In the genomic region with DNA sequence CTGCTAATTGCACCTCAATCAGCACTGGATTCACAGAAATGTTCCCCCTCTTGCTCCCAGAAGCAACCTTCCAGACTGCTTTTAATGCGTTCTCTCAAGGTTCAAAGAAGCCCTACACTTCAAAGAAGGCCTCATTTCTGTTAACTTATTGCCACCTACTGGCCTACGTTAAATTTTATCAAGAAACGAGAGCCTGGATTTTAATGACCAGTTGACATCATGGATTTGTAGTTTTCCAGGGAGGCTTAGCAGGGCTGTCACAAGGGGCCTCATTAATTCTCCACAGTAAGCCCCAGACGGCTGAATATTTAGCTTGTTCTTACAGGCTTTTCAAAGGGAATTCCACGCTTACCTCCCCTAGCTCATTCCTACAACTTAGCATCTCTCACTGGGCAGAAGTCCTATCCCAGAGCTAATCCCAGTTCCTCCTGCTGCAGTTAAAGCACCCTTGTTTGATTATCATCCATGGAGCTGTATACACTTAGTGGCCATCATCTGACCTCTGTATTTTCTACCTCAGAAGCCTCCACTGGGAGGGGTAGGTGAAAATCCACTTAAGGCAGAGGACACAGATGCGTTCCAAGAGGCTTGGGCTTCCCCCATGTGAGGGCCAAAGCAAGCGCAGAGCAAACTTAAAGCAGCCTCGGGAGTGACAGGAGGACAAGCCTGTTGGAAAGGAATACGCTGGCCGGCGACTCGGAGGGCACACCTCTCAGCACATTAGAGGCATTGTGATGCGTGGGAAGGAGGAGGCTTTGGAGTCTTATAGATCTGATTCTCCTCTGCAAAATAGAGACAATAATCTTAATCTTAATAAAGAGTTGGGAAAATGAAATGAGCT, we compare ENCODE assay signal across 11 cellular contexts. TPM values are rescaled to one million over a fixed set of nuclear protein-coding genes. Genes with fewer than 3 reads are reported as not detected.
DNase-seq lines count a peak whose midpoint lies in the region; ATAC-seq, FAIRE-seq and TF ChIP-seq lines count a peak whose summit lies in the region.
"Had no signal": no experiment of that assay in that cellular context is flagged by ENCODE, and none has a peak within 500 bp of the region (broad histone marks: within the 10 kb centered on the region; RNA-seq: fewer than 3 reads in every experiment).

No MANE protein-coding gene starts in this region.

- BruUV-seq in GM12878 (replicated peaks; lab: Mats Ljungman, UMichigan), result no TSS peak

- TF ChIP-seq EP300 in GM12878 (IDR thresholded peaks at IDR 0.05; ENCODE audit: borderline replicate concordance in 1 of 2, control insufficient read depth in 1 of 2, low read depth in 2 of 2, low read length in 2 of 2), result no peak

- H2AFZ ChIP-seq in GM12878 (ENCODE audit: control insufficient read depth, low read depth, low read length), result no peak overlapping the region

- no peak overlapping the region for H3K27ac ChIP-seq in GM12878 (ENCODE audit: control insufficient read depth, insufficient read depth)
- H3K27ac ChIP-seq: epithelial cell of prostate, stomach had no signal

- in situ Hi-C loops in GM12878 (cut with MboI), result no loop called here

- H3K9ac ChIP-seq in GM12878 (ENCODE audit: control insufficient read depth, insufficient read depth, low read length), result no peak overlapping the region

- intact Hi-C loops in GM12878 (cut with micrococcal nuclease; ENCODE audit: unreplicated experiment) (no loop called here), mucosa of descending colon (cut with DNase I, micrococcal nuclease) (no loop called here)

- no peak overlapping the region for H3K4me2 ChIP-seq in GM12878 (ENCODE audit: control insufficient read depth, insufficient read depth)

- RAD21 ChIA-PET in GM12878 (lab: Charles Lee; ENCODE audit: unreplicated experiment), result no interaction called here

- no peak for FAIRE-seq in GM12878 (lab: Jason Lieb, UNC)

- TF ChIP-seq POLR2A in GM12878 (IDR thresholded peaks at IDR 0.05; ENCODE audit: low read depth, low read length), result no peak

- SMC1A ChIA-PET in GM12878 (lab: Charles Lee; ENCODE audit: uncharacterized antibody, unreplicated experiment), result no interaction called here

- no peaks in the 10 kb centered on the region for H3K79me2 ChIP-seq in GM12878 (ENCODE audit: control insufficient read depth, insufficient read depth, low read length)

- H3K4me1 ChIP-seq in GM12878 (ENCODE audit: control insufficient read depth, insufficient read depth, low read length) (no peaks in the 10 kb centered on the region), mucosa of descending colon (ENCODE audit: low read depth) (no peaks in the 10 kb centered on the region)
- H3K4me1 ChIP-seq: stomach had no signal

- no peaks in the 10 kb centered on the region for H3K4me1 Mint-ChIP-seq in stimulated activated naive CD8-positive, alpha-beta T cell treated with anti-CD3 and anti-CD28 coated beads, Interleukin-15, amount 100 ng/mL, for 72 hours

- no peaks in the 10 kb centered on the region for H3K9me3 Mint-ChIP-seq in stimulated activated naive CD8-positive, alpha-beta T cell treated with anti-CD3 and anti-CD28 coated beads, Interleukin-15, amount 100 ng/mL, for 72 hours

- peak; percentile 47 for DNase-seq in ELF-1 (ENCODE audit: low read depth, low spot score)
- peak; percentile 53 for DNase-seq in NCI-H2029 treated with DMSO at 0.1 percent for 48 hours (lab: John Stamatoyannopoulos, UW)
- no peak for DNase-seq in GM12878 (ENCODE audit: low read depth, low spot score)
- peak in 1 of 3 donors; percentile 6 for DNase-seq in mucosa of descending colon
- DNase-seq in central memory CD4-positive, alpha-beta T cell, result no peak
- no peak for DNase-seq in stimulated activated naive CD8-positive, alpha-beta T cell treated with anti-CD3 and anti-CD28 coated beads, Interleukin-15, amount 100 ng/mL, for 72 hours
- DNase-seq: posterior cingulate gyrus, stomach had no signal

- peak; percentile 45 for TF ChIP-seq RAD21 in GM12878 (IDR thresholded peaks at IDR 0.05; ENCODE audit: insufficient read depth, low read depth, low read length)

- H3K36me3 ChIP-seq in GM12878 (ENCODE audit: control insufficient read depth in 2 of 2, insufficient read depth in 2 of 2, low read length in 1 of 2) (no peaks in the 10 kb centered on the region), mucosa of descending colon (ENCODE audit: low read depth) (no peaks in the 10 kb centered on the region)
- H3K36me3 ChIP-seq: stomach had no signal

- H3K4me3 ChIP-seq in GM12878, result no peak overlapping the region
- no peak overlapping the region for H3K4me3 ChIP-seq in mucosa of descending colon
- H3K4me3 ChIP-seq: stomach had no signal

- ATAC-seq in GM12878 (no peak), mucosa of descending colon (peak; percentile 29), GM19351 (IDR thresholded peaks at IDR 0.05; ENCODE audit: unreplicated experiment) (no peak), HG03108 (IDR thresholded peaks at IDR 0.05; ENCODE audit: unreplicated experiment) (no peak)
- ATAC-seq in stimulated activated naive CD8-positive, alpha-beta T cell treated with anti-CD3 and anti-CD28 coated beads, Interleukin-15, amount 100 ng/mL, for 72 hours, result no peak

- CTCF ChIA-PET in GM12878 (lab: Yijun Ruan, JAX), result interaction anchor here (0.5 kb wide), 1 partner anchor 120 kb away, joined by 3 read pairs; no protein-coding TSS in a partner anchor

- TF ChIP-seq CTCF in GM12878 (IDR thresholded peaks at IDR 0.05 in 2 of 3, conservative IDR thresholded peaks at IDR 0.05 in 1 of 3; ENCODE audit: control insufficient read depth in 2 of 3, extremely low read depth in 1 of 3, insufficient read depth in 1 of 3, low read depth in 3 of 3, low read length in 3 of 3) (peak in 1 of 3 experiments; percentile 17; a peak in 1 of 6 replicates), mucosa of descending colon (IDR thresholded peaks at IDR 0.05) (no peak)

- no peak overlapping the region for H3K4me3 Mint-ChIP-seq in stimulated activated naive CD8-positive, alpha-beta T cell treated with anti-CD3 and anti-CD28 coated beads, Interleukin-15, amount 100 ng/mL, for 72 hours

- H3K27ac Mint-ChIP-seq in stimulated activated naive CD8-positive, alpha-beta T cell treated with anti-CD3 and anti-CD28 coated beads, Interleukin-15, amount 100 ng/mL, for 72 hours, result no peak overlapping the region

- H4K20me1 ChIP-seq in GM12878 (ENCODE audit: control insufficient read depth, insufficient read depth), result no peaks in the 10 kb centered on the region

- POLR2A ChIA-PET in GM12878 (lab: Charles Lee), result no interaction called here

- peaks cover 20% of the 10 kb centered on the region for H3K27me3 Mint-ChIP-seq in stimulated activated naive CD8-positive, alpha-beta T cell treated with anti-CD3 and anti-CD28 coated beads, Interleukin-15, amount 100 ng/mL, for 72 hours

- H3K9me3 ChIP-seq in GM12878 (replicated peaks; ENCODE audit: control insufficient read depth, insufficient read depth, low read length) (no peaks in the 10 kb centered on the region), mucosa of descending colon (no peaks in the 10 kb centered on the region)

- H3K27me3 ChIP-seq in GM12878 (replicated peaks in 1 of 2; ENCODE audit: control insufficient read depth in 2 of 2, insufficient read depth in 2 of 2, low read length in 1 of 2), result no peaks in the 10 kb centered on the region
- H3K27me3 ChIP-seq: stomach had no signal

- whole genome bisulfite sequencing in GM12878 (ENCODE audit: insufficient coverage, insufficient replicate concordance, low lambda C conversion rate, missing lambda C conversion rate), result 52% methylated on average over 13 of the region's 13 CpGs

TF ChIP-seq in GM12878, 131 proteins besides CTCF, POLR2A, EP300 and RAD21 (continues in another document):
- TF ChIP-seq HDAC6 (IDR thresholded peaks at IDR 0.05; ENCODE audit: unreplicated experiment), result no peak

RNA-seq across cellular contexts. Expression of a gene that starts 32.2 kb away (rescaled TPM):
- total RNA-seq in GM12878 (2013; cell fraction: nucleolus; rRNA removed), result not detected in 2 replicates
- total RNA-seq in GM12878 (2014; rRNA removed) (not detected in 2 replicates), GM12878 (2014; rRNA removed; fragmentation: Illumina TruSeq; extraction: Trizol) (0.04 TPM in 1 of 2 replicates, not detected in the other), GM12878 (2021) (not detected in 2 replicates), mucosa of descending colon (1 to 10 TPM in 2 of 3 donors, under 1 TPM in 1; 0.75 to 3.0 (median 1.2) TPM)
- polyA plus RNA-seq in GM12878 (2011; ENCODE audit: low read depth), result not detected
- polyA plus RNA-seq in GM12878 (2011; rRNA removed) (0.03 TPM in 1 of 2 replicates, not detected in the other), GM12878 (2014; fragmentation: Illumina TruSeq; extraction: Trizol) (0.03 TPM in 1 of 2 replicates, not detected in the other), GM12878 (2014; fragmentation: Nextera tagmentation; extraction: Ambion mirVana) (not detected), GM12878 (2014; rRNA removed) (not detected in 2 replicates), GM12878 (2016; fragmentation: Nextera tagmentation; extraction: Ambion mirVana) (not detected)
- polyA plus RNA-seq in GM12878 (2011; cell fraction: cytosol; rRNA removed), result 0.03 and 0.04 TPM in 2 replicates
- polyA plus RNA-seq in GM12878 (2011; cell fraction: nucleus; rRNA removed), result 0.16 TPM in 1 of 2 replicates, not detected in the other
- not detected in 2 replicates for polyA plus RNA-seq in GM12878 (2012)
- not detected in 2 replicates for polyA minus RNA-seq in GM12878 (2011; rRNA and poly(A)+ RNA removed)
- polyA minus RNA-seq in GM12878 (2011; cell fraction: cytosol; rRNA and poly(A)+ RNA removed), result not detected in 2 replicates
- not detected in 2 replicates for polyA minus RNA-seq in GM12878 (2011; cell fraction: nucleus; rRNA and poly(A)+ RNA removed)

RNA-seq across cellular contexts. Expression of a gene that starts 50.0 kb away (rescaled TPM):
- not detected in 2 replicates for total RNA-seq in GM12878 (2013; cell fraction: nucleolus; rRNA removed)
- not detected in 2 replicates for total RNA-seq in GM12878 (2014; rRNA removed)
- not detected in 2 replicates for total RNA-seq in GM12878 (2014; rRNA removed; fragmentation: Illumina TruSeq; extraction: Trizol)
- 0.11 and 0.13 TPM in 2 replicates for total RNA-seq in GM12878 (2021)
- not detected for polyA plus RNA-seq in GM12878 (2011; ENCODE audit: low read depth)
- not detected in 2 replicates for polyA plus RNA-seq in GM12878 (2011; rRNA removed)
- polyA plus RNA-seq in GM12878 (2011; cell fraction: cytosol; rRNA removed), result not detected in 2 replicates
- polyA plus RNA-seq in GM12878 (2011; cell fraction: nucleus; rRNA removed), result not detected in 2 replicates
- polyA plus RNA-seq in GM12878 (2012), result not detected in 2 replicates
- polyA plus RNA-seq in GM12878 (2014; fragmentation: Illumina TruSeq; extraction: Trizol), result not detected in 2 replicates
- polyA plus RNA-seq in GM12878 (2014; fragmentation: Nextera tagmentation; extraction: Ambion mirVana), result not detected
- not detected in 2 replicates for polyA plus RNA-seq in GM12878 (2014; rRNA removed)
- not detected for polyA plus RNA-seq in GM12878 (2016; fragmentation: Nextera tagmentation; extraction: Ambion mirVana)
- polyA minus RNA-seq in GM12878 (2011; rRNA and poly(A)+ RNA removed), result not detected in 2 replicates
- not detected in 2 replicates for polyA minus RNA-seq in GM12878 (2011; cell fraction: cytosol; rRNA and poly(A)+ RNA removed)
- not detected in 2 replicates for polyA minus RNA-seq in GM12878 (2011; cell fraction: nucleus; rRNA and poly(A)+ RNA removed)
- total RNA-seq in mucosa of descending colon, result not detected

Comparison
In these comparisons a context has a peak if more than half of its experiments do, and no peak if none do; other contexts are left out.
1. DNase-seq: peak in ELF-1 (single experiment) and NCI-H2029 treated with DMSO at 0.1 percent for 48 hours (single experiment); none in GM12878 (single experiment), central memory CD4-positive, alpha-beta T cell (single experiment) and stimulated activated naive CD8-positive, alpha-beta T cell treated with anti-CD3 and anti-CD28 coated beads, Interleukin-15, amount 100 ng/mL, for 72 hours (0 of 2).